In the genomic region with DNA sequence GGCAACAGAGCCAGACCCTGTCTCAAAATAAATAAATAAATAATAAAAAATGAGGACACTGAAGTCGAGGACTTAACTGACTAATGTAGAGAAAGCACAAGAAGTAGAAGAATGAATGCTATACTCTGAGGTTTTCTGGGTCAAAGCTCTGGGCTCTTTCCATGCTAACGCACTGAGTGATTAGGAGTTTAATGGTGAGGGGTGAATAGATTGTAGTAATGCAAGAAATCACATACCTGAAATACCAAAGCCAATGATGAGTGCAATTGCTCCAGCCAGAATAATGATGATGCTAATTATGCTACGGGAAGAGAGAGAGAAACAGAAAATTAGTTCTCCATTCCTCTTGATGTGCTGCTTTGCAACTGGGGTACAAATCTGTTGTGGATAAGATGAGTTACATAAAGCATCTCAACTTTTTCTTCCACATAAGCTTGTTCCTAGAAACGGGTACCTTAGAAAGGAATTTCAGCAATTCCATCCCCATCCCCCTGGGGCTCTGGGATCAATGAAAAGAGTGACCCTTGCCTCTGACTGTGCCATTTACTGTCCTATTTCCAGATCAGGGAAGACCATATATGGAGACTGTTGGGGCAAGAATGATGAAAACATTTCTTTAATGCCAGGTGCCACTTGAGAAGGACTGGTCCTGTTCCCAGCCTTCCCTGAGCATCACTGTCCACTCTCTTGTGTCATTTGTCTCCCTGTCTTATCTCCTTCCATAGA, we compare ENCODE assay signal across 1 cellular context.
TF ChIP-seq lines count a peak whose summit lies in the region.

No MANE protein-coding gene starts in this region.

TF ChIP-seq in WTC11, 78 proteins besides CTCF, POLR2A, EP300 and RAD21 (continued from another document):
- TF ChIP-seq, protein P1, sequence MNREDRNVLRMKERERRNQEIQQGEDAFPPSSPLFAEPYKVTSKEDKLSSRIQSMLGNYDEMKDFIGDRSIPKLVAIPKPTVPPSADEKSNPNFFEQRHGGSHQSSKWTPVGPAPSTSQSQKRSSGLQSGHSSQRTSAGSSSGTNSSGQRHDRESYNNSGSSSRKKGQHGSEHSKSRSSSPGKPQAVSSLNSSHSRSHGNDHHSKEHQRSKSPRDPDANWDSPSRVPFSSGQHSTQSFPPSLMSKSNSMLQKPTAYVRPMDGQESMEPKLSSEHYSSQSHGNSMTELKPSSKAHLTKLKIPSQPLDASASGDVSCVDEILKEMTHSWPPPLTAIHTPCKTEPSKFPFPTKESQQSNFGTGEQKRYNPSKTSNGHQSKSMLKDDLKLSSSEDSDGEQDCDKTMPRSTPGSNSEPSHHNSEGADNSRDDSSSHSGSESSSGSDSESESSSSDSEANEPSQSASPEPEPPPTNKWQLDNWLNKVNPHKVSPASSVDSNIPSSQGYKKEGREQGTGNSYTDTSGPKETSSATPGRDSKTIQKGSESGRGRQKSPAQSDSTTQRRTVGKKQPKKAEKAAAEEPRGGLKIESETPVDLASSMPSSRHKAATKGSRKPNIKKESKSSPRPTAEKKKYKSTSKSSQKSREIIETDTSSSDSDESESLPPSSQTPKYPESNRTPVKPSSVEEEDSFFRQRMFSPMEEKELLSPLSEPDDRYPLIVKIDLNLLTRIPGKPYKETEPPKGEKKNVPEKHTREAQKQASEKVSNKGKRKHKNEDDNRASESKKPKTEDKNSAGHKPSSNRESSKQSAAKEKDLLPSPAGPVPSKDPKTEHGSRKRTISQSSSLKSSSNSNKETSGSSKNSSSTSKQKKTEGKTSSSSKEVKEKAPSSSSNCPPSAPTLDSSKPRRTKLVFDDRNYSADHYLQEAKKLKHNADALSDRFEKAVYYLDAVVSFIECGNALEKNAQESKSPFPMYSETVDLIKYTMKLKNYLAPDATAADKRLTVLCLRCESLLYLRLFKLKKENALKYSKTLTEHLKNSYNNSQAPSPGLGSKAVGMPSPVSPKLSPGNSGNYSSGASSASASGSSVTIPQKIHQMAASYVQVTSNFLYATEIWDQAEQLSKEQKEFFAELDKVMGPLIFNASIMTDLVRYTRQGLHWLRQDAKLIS (CRISPR knock-in tag; IDR thresholded peaks at IDR 0.05; ENCODE audit: borderline replicate concordance) = no peak
- no peak for TF ChIP-seq FOXK1 (CRISPR knock-in tag; IDR thresholded peaks at IDR 0.05)
- TF ChIP-seq, protein P2, sequence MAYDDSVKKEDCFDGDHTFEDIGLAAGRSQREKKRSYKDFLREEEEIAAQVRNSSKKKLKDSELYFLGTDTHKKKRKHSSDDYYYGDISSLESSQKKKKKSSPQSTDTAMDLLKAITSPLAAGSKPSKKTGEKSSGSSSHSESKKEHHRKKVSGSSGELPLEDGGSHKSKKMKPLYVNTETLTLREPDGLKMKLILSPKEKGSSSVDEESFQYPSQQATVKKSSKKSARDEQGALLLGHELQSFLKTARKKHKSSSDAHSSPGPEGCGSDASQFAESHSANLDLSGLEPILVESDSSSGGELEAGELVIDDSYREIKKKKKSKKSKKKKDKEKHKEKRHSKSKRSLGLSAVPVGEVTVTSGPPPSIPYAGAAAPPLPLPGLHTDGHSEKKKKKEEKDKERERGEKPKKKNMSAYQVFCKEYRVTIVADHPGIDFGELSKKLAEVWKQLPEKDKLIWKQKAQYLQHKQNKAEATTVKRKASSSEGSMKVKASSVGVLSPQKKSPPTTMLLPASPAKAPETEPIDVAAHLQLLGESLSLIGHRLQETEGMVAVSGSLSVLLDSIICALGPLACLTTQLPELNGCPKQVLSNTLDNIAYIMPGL (CRISPR knock-in tag; IDR thresholded peaks at IDR 0.05) = no peak
